ENCODE assay signal across 29 cellular contexts in genomic region chr12:93580682-93581081, GRCh38.
"Had no signal": no experiment of that assay in that cellular context is flagged by ENCODE, and none has a peak within 500 bp of the region (broad histone marks: within the 10 kb centered on the region; RNA-seq: fewer than 3 reads in every experiment).

No MANE protein-coding gene starts in this region.

- DNase-seq: hippocampal formation; left colon; left lung; lower lobe of right lung; mammary epithelial cell; mesendoderm; naive B cell; natural killer cell; nephron progenitor cell; occipital lobe; right cardiac atrium; spleen; stimulated activated CD4-positive, alpha-beta T cell treated with anti-CD3 and anti-CD28 coated beads, Interleukin-4, amount 100 ng/mL, for 24 hours; stimulated activated naive CD4-positive, alpha-beta T cell; tibial artery; trophoblast cell; upper lobe of right lung had no signal

- H3K9me3 Mint-ChIP-seq: mesothelial cell of epicardium; naive B cell; natural killer cell; nephron progenitor cell; neural progenitor cell; stimulated activated effector memory CD8-positive, alpha-beta T cell treated with anti-CD3 and anti-CD28 coated beads, Interleukin-12 subunit alpha, Interleukin-12 subunit beta, amount 100 ng/mL, for 72 hours; stimulated activated naive CD8-positive, alpha-beta T cell treated with anti-CD3 and anti-CD28 coated beads, Interleukin-15, Interleukin-2, amounts not matched to agents 100 ng/mL and 50 ng/mL, for 24 hours had no signal

- H3K4me1 Mint-ChIP-seq: mesothelial cell of epicardium, naive B cell, nephron progenitor cell, neural progenitor cell had no signal

- H3K4me1 ChIP-seq: left lung, lower lobe of right lung, spleen, suprapubic skin, tibial artery, upper lobe of right lung had no signal

- ATAC-seq: left colon; left lung; lower lobe of right lung; natural killer cell; right cardiac atrium; sciatic nerve; stimulated activated effector memory CD8-positive, alpha-beta T cell treated with anti-CD3 and anti-CD28 coated beads, Interleukin-12 subunit alpha, Interleukin-12 subunit beta, amount 100 ng/mL, for 72 hours; upper lobe of right lung had no signal

- H3K36me3 Mint-ChIP-seq: naive B cell had no signal

- H3K4me3 Mint-ChIP-seq: mesothelial cell of epicardium; naive B cell; natural killer cell; nephron progenitor cell; neural progenitor cell; stimulated activated effector memory CD8-positive, alpha-beta T cell treated with anti-CD3 and anti-CD28 coated beads, Interleukin-12 subunit alpha, Interleukin-12 subunit beta, amount 100 ng/mL, for 72 hours; stimulated activated naive CD8-positive, alpha-beta T cell treated with anti-CD3 and anti-CD28 coated beads, Interleukin-15, Interleukin-2, amounts not matched to agents 100 ng/mL and 50 ng/mL, for 24 hours had no signal

- H2AFZ ChIP-seq: neural progenitor cell had no signal

- H3K27ac Mint-ChIP-seq: mesothelial cell of epicardium; naive B cell; natural killer cell; nephron progenitor cell; neural progenitor cell; progenitor cell of endocrine pancreas; stimulated activated effector memory CD8-positive, alpha-beta T cell treated with anti-CD3 and anti-CD28 coated beads, Interleukin-12 subunit alpha, Interleukin-12 subunit beta, amount 100 ng/mL, for 72 hours; stimulated activated naive CD8-positive, alpha-beta T cell treated with anti-CD3 and anti-CD28 coated beads, Interleukin-15, Interleukin-2, amounts not matched to agents 100 ng/mL and 50 ng/mL, for 24 hours had no signal

- H3K36me3 ChIP-seq: neural progenitor cell, neutrophil, suprapubic skin, thoracic aorta had no signal

- H3K27ac ChIP-seq: left lung, lower lobe of right lung, neural progenitor cell, neutrophil, skin epidermis, spleen, suprapubic skin, thoracic aorta, tibial artery, upper lobe of right lung had no signal

- H3K9ac ChIP-seq: neural progenitor cell had no signal

- H3K9me3 ChIP-seq: left lung, lower lobe of right lung, neutrophil, spleen, suprapubic skin, thoracic aorta, tibial artery, upper lobe of right lung had no signal

- H3K27me3 ChIP-seq: suprapubic skin, tibial artery, upper lobe of right lung had no signal

- H3K4me3 ChIP-seq: left lung, lower lobe of right lung, neural progenitor cell, skin epidermis, spleen, suprapubic skin, thoracic aorta, tibial artery, upper lobe of right lung had no signal

- FAIRE-seq: keratinocyte, urothelium cell line had no signal

- H3K4me2 ChIP-seq: neural progenitor cell had no signal
